In genomic region chr15:68057089-68057488, GRCh38 we compare ENCODE assay signal across 17 cellular contexts. TPM values are rescaled to one million over a fixed set of nuclear protein-coding genes. Genes with fewer than 3 reads are reported as not detected.
DNase-seq lines count a peak whose midpoint lies in the region; ATAC-seq, FAIRE-seq and TF ChIP-seq lines count a peak whose summit lies in the region.
"Had no signal": no experiment of that assay in that cellular context is flagged by ENCODE, and none has a peak within 500 bp of the region (broad histone marks: within the 10 kb centered on the region; RNA-seq: fewer than 3 reads in every experiment).

No MANE protein-coding gene starts in this region.

- in situ Hi-C loops in HepG2 (cut with HindIII; ENCODE audit: extremely low pct_ligation_motif_present, low pct_unique_long_range_greater_than_20kb), result no loop called here
- in situ Hi-C loops in G401 (cut with HindIII; ENCODE audit: low sequenced_read_pairs), result no loop called here

- ATAC-seq in HepG2 (no peak), right lobe of liver (no peak), WTC11 (no peak)
- ATAC-seq: activated CD4-positive, CD25-positive, alpha-beta regulatory T cell treated with anti-CD3 and anti-CD28 coated beads, Interleukin-2, amount 50 U/mL, for 24 hours; gastrocnemius medialis had no signal

- H3K4me2 ChIP-seq in HepG2 (ENCODE audit: low read depth, low read length), result peak overlapping the region; percentile 86

- H3K79me2 ChIP-seq in HepG2 (ENCODE audit: insufficient read depth, low read length), result peaks cover 74% of the 10 kb centered on the region

- H3K36me3 ChIP-seq in HepG2 (replicated peaks in 1 of 2; ENCODE audit: control insufficient read depth in 1 of 2, insufficient read depth in 2 of 2, low read length in 2 of 2), result 0 out of 5 replicates have a peak, but pooled peaks cover 0 to 3% of the 10 kb centered on the region in 2 experiments
- H3K36me3 ChIP-seq in right lobe of liver, result no peaks in the 10 kb centered on the region
- H3K36me3 ChIP-seq in spleen, result peaks cover 0 to 15% (median 0%) of the 10 kb centered on the region in 6 donors
- H3K36me3 ChIP-seq: gastrocnemius medialis, MG63, tibial nerve had no signal

- H4K20me1 ChIP-seq in HepG2 (ENCODE audit: insufficient read depth, low read length), result peaks cover 33% of the 10 kb centered on the region

- H3K27me3 Mint-ChIP-seq in WTC11 (ENCODE audit: low read depth), result peaks cover 7% of the 10 kb centered on the region

- TF ChIP-seq RAD21 in HepG2 (CRISPR knock-in tag; IDR thresholded peaks at IDR 0.05), result no peak

- H2AFZ ChIP-seq in HepG2 (ENCODE audit: low read length), result no peak overlapping the region

- H3K9ac ChIP-seq in HepG2 (ENCODE audit: insufficient read depth, low read depth, low read length), result no peak overlapping the region

- intact Hi-C loops in HepG2 (cut with micrococcal nuclease; ENCODE audit: unreplicated experiment), result loop anchor here (5.0 to 10.0 kb wide), 2 partner anchors 98 to 110 kb away; no protein-coding TSS in a partner anchor
- intact Hi-C loops in right lobe of liver (cut with DNase I), result no loop called here
- intact Hi-C loops in spleen (cut with DNase I; ENCODE audit: low total_unique reads), result no loop called here

- no peak for DNase-seq in HepG2 (ENCODE audit: low spot score)
- DNase-seq in right lobe of liver, result no peak
- no peak for DNase-seq in WTC11 (ENCODE audit: low spot score)
- peak; percentile 12 for DNase-seq in iris pigment epithelial cell (ENCODE audit: low read depth)
- no peak for DNase-seq in spleen
- DNase-seq in kidney glomerular epithelial cell (lab: John Stamatoyannopoulos, UW), result no peak
- DNase-seq in RWPE1 (ENCODE audit: low spot score), result no peak
- no peak for DNase-seq in G401 (ENCODE audit: low spot score)
- DNase-seq: aorta; DMS153; gastrocnemius medialis; MG63; NK-92 treated with Interleukin-12 subunit alpha and Interleukin-12 subunit beta, amount 100 ng/mL, for 24 hours had no signal

- TF ChIP-seq CTCF in HepG2 (CRISPR knock-in tag; IDR thresholded peaks at IDR 0.05), result no peak
- TF ChIP-seq CTCF in right lobe of liver (IDR thresholded peaks at IDR 0.05), result no peak
- TF ChIP-seq CTCF in WTC11 (IDR thresholded peaks at IDR 0.05), result no peak
- TF ChIP-seq CTCF in spleen (IDR thresholded peaks at IDR 0.05 in 8 of 11, conservative IDR thresholded peaks at IDR 0.05 in 3 of 11), result no peak
- TF ChIP-seq CTCF in RWPE1 (conservative IDR thresholded peaks at IDR 0.05; ENCODE audit: low read depth), result no peak

- no peaks in the 10 kb centered on the region for H3K27me3 ChIP-seq in HepG2 (ENCODE audit: control insufficient read depth in 1 of 2, insufficient read depth in 2 of 2, low read length in 2 of 2)
- no peaks in the 10 kb centered on the region for H3K27me3 ChIP-seq in right lobe of liver
- H3K27me3 ChIP-seq in spleen (replicated peaks in 1 of 7), result no peaks in the 10 kb centered on the region
- H3K27me3 ChIP-seq: gastrocnemius medialis, MG63, tibial nerve had no signal

- CTCF ChIA-PET in HepG2 (lab: Yijun Ruan, JAX; ENCODE audit: low intra/inter-chr PET ratio, low total read pairs), result no interaction called here
- CTCF ChIA-PET in WTC11 (lab: Charles Lee), result interaction anchor here (1.1 kb wide), 2 partner anchors 98 to 193 kb away, joined by 3 read pairs; no protein-coding TSS in a partner anchor
- CTCF ChIA-PET in RWPE1 (lab: Yijun Ruan, JAX), result interaction anchor here (0.6 to 1.4 kb wide), 2 partner anchors 98 to 193 kb away, joined by 3 to 4 read pairs; no protein-coding TSS in a partner anchor

- H3K27ac ChIP-seq in HepG2 (ENCODE audit: extremely low read length, insufficient read depth, low read length) (no peak overlapping the region), right lobe of liver (no peak overlapping the region), spleen (no peak overlapping the region), RWPE1 (no peak overlapping the region)

- TF ChIP-seq EP300 in HepG2 (IDR thresholded peaks at IDR 0.05; ENCODE audit: low read depth in 2 of 2, low read length in 2 of 2) (no peak), HepG2 (CRISPR knock-in tag; IDR thresholded peaks at IDR 0.05; ENCODE audit: borderline replicate concordance) (no peak)

- TF ChIP-seq POLR2A in HepG2 (IDR thresholded peaks at IDR 0.05; ENCODE audit: insufficient read depth in 1 of 2, low read depth in 2 of 2, low read length in 2 of 2) (no peak), right lobe of liver (IDR thresholded peaks at IDR 0.05) (no peak), spleen (IDR thresholded peaks at IDR 0.05) (no peak)

- H3K36me3 Mint-ChIP-seq in WTC11, result no peaks in the 10 kb centered on the region

- BruUV-seq in HepG2 (replicated peaks; lab: Mats Ljungman, UMichigan), result no TSS peak

- H3K4me1 Mint-ChIP-seq in WTC11, result peaks cover 58% of the 10 kb centered on the region

- peaks cover 51% of the 10 kb centered on the region for H3K4me1 ChIP-seq in HepG2 (ENCODE audit: insufficient read depth, low read length)
- H3K4me1 ChIP-seq in right lobe of liver, result peaks cover 0 to 18% (median 8%) of the 10 kb centered on the region in 4 donors
- peaks cover 21 to 83% (median 73%) of the 10 kb centered on the region in 6 donors for H3K4me1 ChIP-seq in spleen

- no peak overlapping the region for H3K27ac Mint-ChIP-seq in WTC11

- peak overlapping the region; percentile 93 for H3K4me3 Mint-ChIP-seq in WTC11

- no peaks in the 10 kb centered on the region for H3K9me3 ChIP-seq in HepG2 (ENCODE audit: low read length)
- H3K9me3 ChIP-seq in right lobe of liver, result no peaks in the 10 kb centered on the region
- no peaks in the 10 kb centered on the region for H3K9me3 ChIP-seq in spleen
- H3K9me3 ChIP-seq: gastrocnemius medialis, MG63, tibial nerve had no signal

- FAIRE-seq in HepG2 (lab: Jason Lieb, UNC), result no peak
- FAIRE-seq: GM12892, H1 had no signal

- H3K4me3 ChIP-seq in HepG2 (replicated peaks in 1 of 3; ENCODE audit: insufficient read depth in 1 of 3, low read depth in 2 of 3, low read length in 3 of 3), result peak overlapping the region in 1 of 3 experiments; percentile 100; a peak in 2 of 6 replicates
- H3K4me3 ChIP-seq in right lobe of liver, result no peak overlapping the region
- H3K4me3 ChIP-seq in spleen, result no peak overlapping the region

- no peaks in the 10 kb centered on the region for H3K9me3 Mint-ChIP-seq in WTC11

- POLR2A ChIA-PET in HepG2 (lab: Yijun Ruan, JAX) (no interaction called here), WTC11 (lab: Charles Lee) (no interaction called here), RWPE1 (lab: Yijun Ruan, JAX; ENCODE audit: low non-redundant PET) (no interaction called here)

TF ChIP-seq in HepG2, 621 proteins besides CTCF, POLR2A, EP300 and RAD21 (continues in another document):
- TF ChIP-seq KLF11 (CRISPR knock-in tag; IDR thresholded peaks at IDR 0.05), result no peak
- no peak for TF ChIP-seq HMG20A (CRISPR knock-in tag; IDR thresholded peaks at IDR 0.05; ENCODE audit: borderline replicate concordance)

TF ChIP-seq in WTC11, 78 proteins besides CTCF, POLR2A, EP300 and RAD21 (continues in another document):
- TF ChIP-seq, protein P1, sequence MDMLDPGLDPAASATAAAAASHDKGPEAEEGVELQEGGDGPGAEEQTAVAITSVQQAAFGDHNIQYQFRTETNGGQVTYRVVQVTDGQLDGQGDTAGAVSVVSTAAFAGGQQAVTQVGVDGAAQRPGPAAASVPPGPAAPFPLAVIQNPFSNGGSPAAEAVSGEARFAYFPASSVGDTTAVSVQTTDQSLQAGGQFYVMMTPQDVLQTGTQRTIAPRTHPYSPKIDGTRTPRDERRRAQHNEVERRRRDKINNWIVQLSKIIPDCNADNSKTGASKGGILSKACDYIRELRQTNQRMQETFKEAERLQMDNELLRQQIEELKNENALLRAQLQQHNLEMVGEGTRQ (CRISPR knock-in tag; IDR thresholded peaks at IDR 0.05), result no peak
- no peak for TF ChIP-seq ZBTB21 (CRISPR knock-in tag; IDR thresholded peaks at IDR 0.05; ENCODE audit: borderline replicate concordance)
- TF ChIP-seq JUN (CRISPR knock-in tag; IDR thresholded peaks at IDR 0.05), result no peak
- no peak for TF ChIP-seq ELF4 (CRISPR knock-in tag; IDR thresholded peaks at IDR 0.05; ENCODE audit: low read depth)
- TF ChIP-seq ZNF121 (CRISPR knock-in tag; IDR thresholded peaks at IDR 0.05), result no peak
- TF ChIP-seq SP1 (CRISPR knock-in tag; conservative IDR thresholded peaks at IDR 0.05), result no peak
- TF ChIP-seq OVOL2 (CRISPR knock-in tag; IDR thresholded peaks at IDR 0.05; ENCODE audit: borderline replicate concordance), result no peak
- no peak for TF ChIP-seq RELA (CRISPR knock-in tag; IDR thresholded peaks at IDR 0.05; ENCODE audit: borderline replicate concordance)
- TF ChIP-seq CREM (CRISPR knock-in tag; IDR thresholded peaks at IDR 0.05), result no peak

RNA-seq across cellular contexts. Expression of gene PIAS1, which starts 3.0 kb away (rescaled TPM):
- total RNA-seq in HepG2 (2016; rRNA removed; fragmentation: Illumina TruSeq; extraction: Trizol), result 20.7 and 23.2 TPM in 2 replicates
- total RNA-seq in HepG2 (2016; cell fraction: cytosol; rRNA removed; fragmentation: Illumina TruSeq; extraction: Trizol; ENCODE audit: low read depth), result 13.3 and 13.7 TPM in 2 replicates
- total RNA-seq in HepG2 (2016; cell fraction: insoluble cytoplasmic fraction; rRNA removed; fragmentation: Illumina TruSeq; extraction: Trizol), result 19.2 and 20.9 TPM in 2 replicates
- total RNA-seq in HepG2 (2016; cell fraction: membrane; rRNA removed; fragmentation: Illumina TruSeq; extraction: Trizol), result 15.7 and 17.4 TPM in 2 replicates
- 40.8 and 44.2 TPM in 2 replicates for total RNA-seq in HepG2 (2016; cell fraction: nucleus; rRNA removed; fragmentation: Illumina TruSeq; extraction: Trizol)
- 27.8 and 33.7 TPM in 2 replicates for polyA plus RNA-seq in HepG2 (2011; rRNA removed)
- 20.2 and 22.2 TPM in 2 replicates for polyA plus RNA-seq in HepG2 (2011; cell fraction: cytosol; rRNA removed)
- polyA plus RNA-seq in HepG2 (2011; cell fraction: nucleus; rRNA removed), result 52.0 and 60.6 TPM in 2 replicates
- 21.4 and 23.7 TPM in 2 replicates for polyA plus RNA-seq in HepG2 (2012)
- polyA plus RNA-seq in HepG2 (2016; cell fraction: cytosol; fragmentation: Illumina TruSeq; extraction: Trizol; ENCODE audit: low read depth), result 1.9 and 2.4 TPM in 2 replicates
- polyA plus RNA-seq in HepG2 (2016; cell fraction: insoluble cytoplasmic fraction; fragmentation: Illumina TruSeq; extraction: Trizol; ENCODE audit: low read depth), result 26.7 and 30.0 TPM in 2 replicates
- 4.2 and 4.8 TPM in 2 replicates for polyA plus RNA-seq in HepG2 (2016; cell fraction: membrane; fragmentation: Illumina TruSeq; extraction: Trizol; ENCODE audit: low read depth)
- polyA plus RNA-seq in HepG2 (2016; cell fraction: nucleus; fragmentation: Illumina TruSeq; extraction: Trizol; ENCODE audit: insufficient read depth, low read depth), result 25.3 and 26.6 TPM in 2 replicates
- 79.4 and 97.0 TPM in 2 replicates for polyA minus RNA-seq in HepG2 (2011; rRNA and poly(A)+ RNA removed; ENCODE audit: low replicate concordance)
- polyA minus RNA-seq in HepG2 (2011; cell fraction: cytosol; rRNA and poly(A)+ RNA removed), result 25.3 and 29.3 TPM in 2 replicates
- polyA minus RNA-seq in HepG2 (2011; cell fraction: nucleus; rRNA and poly(A)+ RNA removed), result 120 and 122 TPM in 2 replicates
- total RNA-seq in right lobe of liver, result 10 to 100 TPM in 5 of 6 experiments, 1 to 10 TPM in 1; 8.1 to 17.3 (median 13.1) TPM
- total RNA-seq in WTC11 (2021), result 29.7 to 33.2 TPM (median 31.2 TPM) in 3 replicates
- 100 to 1,000 TPM in 1 of 7 donors, 10 to 100 TPM in 6; 57.0 to 104 (median 73.8) TPM for total RNA-seq in spleen
- 10 to 100 TPM; 12.0 to 20.2 (median 17.8) TPM for polyA plus RNA-seq in spleen
- 9.8 and 44.8 TPM in 2 replicates for total RNA-seq in G401 (2014; rRNA removed; shearing (Covaris generic))
